8 cellular contexts compared by ENCODE assay signal in the genomic region with DNA sequence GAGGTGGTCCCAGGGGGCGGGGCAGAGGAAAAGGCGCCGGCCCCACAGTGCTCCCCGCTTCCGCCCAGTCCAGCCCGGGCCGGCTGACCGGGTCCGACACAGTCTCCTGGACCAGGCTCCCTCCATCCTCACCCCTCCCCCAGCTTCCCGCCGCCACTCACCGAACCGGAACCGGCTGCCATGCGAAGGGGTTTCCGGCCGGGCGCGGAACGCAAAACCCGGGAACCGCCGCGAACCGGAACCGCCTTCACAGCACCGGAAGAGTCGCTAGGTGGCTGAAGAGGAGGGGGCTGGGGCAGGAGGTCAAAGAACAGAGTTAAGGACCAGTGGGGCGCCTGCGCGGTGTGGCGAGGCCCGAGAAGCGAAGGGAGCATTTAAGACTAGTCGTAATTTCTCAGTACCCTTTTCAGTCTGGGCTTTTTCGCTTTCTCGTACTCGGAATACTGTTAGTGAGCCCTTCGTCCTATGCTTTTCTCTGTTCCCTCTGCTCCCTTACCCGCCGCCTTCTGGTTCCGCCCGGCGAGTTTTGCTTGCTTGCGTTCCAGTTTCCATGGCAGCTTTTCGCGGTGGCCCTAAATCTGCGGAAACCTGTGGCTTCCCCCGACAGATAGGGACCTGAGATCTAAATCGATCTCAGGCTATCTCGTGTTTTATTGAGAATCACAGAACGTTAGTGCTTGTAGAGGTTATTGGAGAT.
DNase-seq lines count a peak whose midpoint lies in the region; ATAC-seq, FAIRE-seq and TF ChIP-seq lines count a peak whose summit lies in the region.

Gene SENP1 (minus strand): TSS at position 213 of the 697 bp plus-strand sequence. CDS start 4,607 bp downstream, outside the sequence.

- DNase-seq in GM18507 (ENCODE audit: extremely low spot score, insufficient read length, low read depth) (peak; percentile 73), NCI-H2081 (lab: John Stamatoyannopoulos, UW) (peak; percentile 88 to 89), T-helper 9 cell (peak; percentile 83), astrocyte of the cerebellum (ENCODE audit: low read depth) (peak; percentile 52), hepatic stellate cell (ENCODE audit: low spot score) (peak; percentile 85), retina (peak; percentile 98)

- in situ Hi-C loops in astrocyte of the cerebellum (cut with HindIII; ENCODE audit: low sequenced_read_pairs): no loop called here

- ATAC-seq in HG02973 (IDR thresholded peaks at IDR 0.05; ENCODE audit: unreplicated experiment) (peak; percentile 62), GM18519 (IDR thresholded peaks at IDR 0.05; ENCODE audit: low FRiP score, unreplicated experiment) (no peak)

- peak within 1 kb of the TSS; percentile 77 for H3K4me3 ChIP-seq in astrocyte of the cerebellum (ENCODE audit: low read depth, low read length)

- peak; percentile 23 for TF ChIP-seq CTCF in astrocyte of the cerebellum (IDR thresholded peaks at IDR 0.05; ENCODE audit: low read depth, low read length, missing control alignments)

- FAIRE-seq in GM18507 (lab: Jason Lieb, UNC): peak; percentile 91
